ENCODE assay signal across 26 cellular contexts in the genomic region with DNA sequence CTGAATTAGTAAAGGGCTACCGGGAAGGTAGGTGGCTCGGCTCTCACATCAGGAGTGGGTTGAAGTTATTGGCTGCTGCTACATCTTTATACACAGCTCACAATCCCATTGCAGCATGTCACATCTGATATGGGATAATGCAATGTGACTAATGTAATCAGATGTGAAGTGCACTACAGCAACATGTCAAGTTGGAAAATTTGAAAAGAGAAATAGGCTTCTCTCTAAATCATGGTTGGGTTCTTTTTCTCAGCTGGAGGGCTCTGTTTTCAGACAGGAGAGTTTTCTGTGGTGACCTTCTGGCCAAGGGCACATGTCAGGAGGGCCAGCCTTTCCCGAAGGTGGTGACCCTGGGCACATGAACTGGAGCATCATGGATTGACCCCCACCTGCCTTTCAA.
"Had no signal": no experiment of that assay in that cellular context is flagged by ENCODE, and none has a peak within 500 bp of the region (broad histone marks: within the 10 kb centered on the region; RNA-seq: fewer than 3 reads in every experiment).

No MANE protein-coding gene starts in this region.

- H3K27ac Mint-ChIP-seq: naive thymus-derived CD4-positive, alpha-beta T cell; natural killer cell; nephron; stimulated activated effector memory CD8-positive, alpha-beta T cell treated with anti-CD3 and anti-CD28 coated beads, Interleukin-12 subunit alpha, Interleukin-12 subunit beta, amount 100 ng/mL, for 72 hours; stimulated activated naive B cell treated with anti-CD40 and anti-IgM and Interleukin-4, amounts not matched to agents 10 μg/mL and 1 μg/mL and 100 μg/mL, for 72 hours; stimulated activated naive CD8-positive, alpha-beta T cell treated with anti-CD3 and anti-CD28 coated beads, Interleukin-15, Interleukin-2, amounts not matched to agents 100 ng/mL and 50 ng/mL, for 24 hours had no signal

- H3K9me3 Mint-ChIP-seq: nephron; stimulated activated effector memory CD8-positive, alpha-beta T cell treated with anti-CD3 and anti-CD28 coated beads, Interleukin-12 subunit alpha, Interleukin-12 subunit beta, amount 100 ng/mL, for 72 hours; stimulated activated naive B cell treated with anti-CD40 and anti-IgM and Interleukin-4, amounts not matched to agents 10 μg/mL and 1 μg/mL and 100 μg/mL, for 72 hours; stimulated activated naive CD8-positive, alpha-beta T cell treated with anti-CD3 and anti-CD28 coated beads, Interleukin-15, Interleukin-2, amounts not matched to agents 100 ng/mL and 50 ng/mL, for 24 hours had no signal

- H3K4me1 ChIP-seq: prostate gland, right lobe of liver, sigmoid colon, stomach, thyroid gland, tibial nerve, uterus had no signal

- H3K4me3 Mint-ChIP-seq: naive thymus-derived CD4-positive, alpha-beta T cell; natural killer cell; nephron; neural crest cell; stimulated activated effector memory CD8-positive, alpha-beta T cell treated with anti-CD3 and anti-CD28 coated beads, Interleukin-12 subunit alpha, Interleukin-12 subunit beta, amount 100 ng/mL, for 72 hours; stimulated activated naive B cell treated with anti-CD40 and anti-IgM and Interleukin-4, amounts not matched to agents 10 μg/mL and 1 μg/mL and 100 μg/mL, for 72 hours; stimulated activated naive CD8-positive, alpha-beta T cell treated with anti-CD3 and anti-CD28 coated beads, Interleukin-15, Interleukin-2, amounts not matched to agents 100 ng/mL and 50 ng/mL, for 24 hours had no signal

- FAIRE-seq: small intestine had no signal

- H3K36me3 ChIP-seq: ovary, prostate gland, right lobe of liver, sigmoid colon, stomach, thoracic aorta, thyroid gland, tibial nerve, upper lobe of left lung, uterus had no signal

- H3K4me1 Mint-ChIP-seq: naive thymus-derived CD4-positive, alpha-beta T cell; natural killer cell; stimulated activated effector memory CD8-positive, alpha-beta T cell treated with anti-CD3 and anti-CD28 coated beads, Interleukin-12 subunit alpha, Interleukin-12 subunit beta, amount 100 ng/mL, for 72 hours; stimulated activated naive B cell treated with anti-CD40 and anti-IgM and Interleukin-4, amounts not matched to agents 10 μg/mL and 1 μg/mL and 100 μg/mL, for 72 hours had no signal

- H3K27ac ChIP-seq: ovary, prostate gland, right lobe of liver, sigmoid colon, stomach, thoracic aorta, thyroid gland, tibial nerve, upper lobe of left lung, uterus had no signal

- H3K27me3 ChIP-seq: ovary, right lobe of liver, sigmoid colon, thyroid gland, tibial nerve, upper lobe of left lung, uterus had no signal

- H3K4me3 ChIP-seq: ovary, prostate gland, right lobe of liver, sigmoid colon, stomach, thoracic aorta, thyroid gland, tibial nerve, upper lobe of left lung, uterus had no signal

- H3K36me3 Mint-ChIP-seq: naive thymus-derived CD4-positive, alpha-beta T cell; natural killer cell; stimulated activated effector memory CD8-positive, alpha-beta T cell treated with anti-CD3 and anti-CD28 coated beads, Interleukin-12 subunit alpha, Interleukin-12 subunit beta, amount 100 ng/mL, for 72 hours; stimulated activated naive B cell treated with anti-CD40 and anti-IgM and Interleukin-4, amounts not matched to agents 10 μg/mL and 1 μg/mL and 100 μg/mL, for 72 hours had no signal

- ATAC-seq: naive thymus-derived CD4-positive, alpha-beta T cell; natural killer cell; right cardiac atrium; right lobe of liver; stimulated activated effector memory CD8-positive, alpha-beta T cell treated with anti-CD3 and anti-CD28 coated beads, Interleukin-12 subunit alpha, Interleukin-12 subunit beta, amount 100 ng/mL, for 72 hours; stimulated activated naive B cell treated with anti-CD40 and anti-IgM and Interleukin-4, amounts not matched to agents 10 μg/mL and 1 μg/mL and 100 μg/mL, for 72 hours had no signal

- DNase-seq: naive thymus-derived CD4-positive, alpha-beta T cell; natural killer cell; occipital lobe; ovary; right cardiac atrium; right lobe of liver; sigmoid colon; small intestine; stimulated activated CD4-positive, alpha-beta T cell treated with anti-CD3 and anti-CD28 coated beads, Interleukin-15, amount 100 ng/mL, for 24 hours; stimulated activated CD4-positive, alpha-beta T cell treated with anti-CD3 and anti-CD28 coated beads, Interleukin-2, amount 100 ng/mL, for 24 hours; stimulated activated CD4-positive, alpha-beta T cell treated with anti-CD3 and anti-CD28 coated beads, Interleukin-2, amount 100 ng/mL, for 48 hours; stimulated activated CD4-positive, alpha-beta T cell treated with anti-CD3 and anti-CD28 coated beads, Interleukin-4, amount 100 ng/mL, for 24 hours; stimulated activated naive B cell treated with anti-CD40 and anti-IgM and Interleukin-4, amounts not matched to agents 10 μg/mL and 1 μg/mL and 100 μg/mL, for 72 hours; stimulated activated naive CD4-positive, alpha-beta T cell treated with Interleukin-2 at 50 U/mL for 16 hours; stomach; thyroid gland; trophoblast cell; upper lobe of left lung; uterus had no signal

- H3K9me3 ChIP-seq: ovary, prostate gland, right lobe of liver, sigmoid colon, stomach, thoracic aorta, thyroid gland, tibial nerve, upper lobe of left lung, uterus had no signal
